ENCODE assay signal across 9 cellular contexts in the genomic region with DNA sequence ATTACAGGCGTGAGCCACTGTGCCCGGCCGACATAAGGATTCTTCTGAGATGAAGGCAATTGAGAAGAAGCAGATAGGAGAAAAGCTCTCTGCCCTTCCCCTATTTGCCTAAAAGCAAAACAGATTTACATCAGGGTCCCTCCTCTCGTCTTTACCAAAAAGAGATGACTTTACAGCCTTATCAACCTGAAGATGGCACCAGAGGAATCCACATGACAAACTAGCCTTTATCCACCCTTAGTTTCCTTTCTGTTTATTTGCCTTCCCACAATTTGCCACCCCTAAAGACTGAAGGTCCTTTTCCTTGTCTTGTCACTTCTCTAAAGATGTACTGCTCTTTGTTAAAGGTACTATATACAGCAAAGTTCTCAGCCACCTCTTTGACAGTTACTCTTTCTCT.
A peak's percentile ranks its signal among the peaks of the same experiment; 100 is the strongest.
DNase-seq lines count a peak whose midpoint lies in the region; ATAC-seq and TF ChIP-seq lines count a peak whose summit lies in the region.
"Had no signal": no experiment of that assay in that cellular context is flagged by ENCODE, and none has a peak within 500 bp of the region (broad histone marks: within the 10 kb centered on the region; RNA-seq: fewer than 3 reads in every experiment).

No MANE protein-coding gene starts in this region.

- H3K36me3 ChIP-seq in ascending aorta: no peaks in the 10 kb centered on the region
- H3K36me3 ChIP-seq: thyroid gland had no signal

- no peaks in the 10 kb centered on the region for H3K9me3 ChIP-seq in ascending aorta
- H3K9me3 ChIP-seq: thyroid gland had no signal

- intact Hi-C loops in ascending aorta (cut with DNase I): loop anchor here (10.0 kb wide), 1 partner anchor 496 kb away; no protein-coding TSS in a partner anchor

- no peaks in the 10 kb centered on the region for H3K4me1 ChIP-seq in ascending aorta
- H3K4me1 ChIP-seq: thyroid gland had no signal

- H3K27ac ChIP-seq in ascending aorta: no peak overlapping the region
- H3K27ac ChIP-seq: thyroid gland had no signal

- POLR2A ChIA-PET in AG04449 (lab: Yijun Ruan, JAX): no interaction called here

- TF ChIP-seq CTCF in AG04449 (IDR thresholded peaks at IDR 0.05; ENCODE audit: insufficient read depth, low read length, missing control alignments): peak; percentile 14
- TF ChIP-seq CTCF in GM13977 (IDR thresholded peaks at IDR 0.05; ENCODE audit: extremely low read depth, insufficient read depth, missing control alignments): peak; percentile 23
- peak; percentile 25 for TF ChIP-seq CTCF in fibroblast of villous mesenchyme (IDR thresholded peaks at IDR 0.05; ENCODE audit: insufficient read depth, low read depth, low read length)
- no peak for TF ChIP-seq CTCF in ascending aorta (IDR thresholded peaks at IDR 0.05)

- no peak for DNase-seq in AG04449 (ENCODE audit: low read depth, low spot score)
- DNase-seq in GM13977 (ENCODE audit: low spot score): peak; percentile 40
- DNase-seq in NCI-H69 (lab: John Stamatoyannopoulos, UW): peak; percentile 9
- no peak for DNase-seq in fibroblast of villous mesenchyme (ENCODE audit: low read depth)
- no peak for DNase-seq in ascending aorta (ENCODE audit: low spot score in 2 of 2)
- DNase-seq in NCI-H345 treated with DMSO at 0.1 percent for 48 hours (lab: John Stamatoyannopoulos, UW; ENCODE audit: unreplicated experiment): no peak
- DNase-seq: thyroid gland had no signal

- in situ Hi-C loops in GM13977 (cut with MboI; ENCODE audit: low pct_unique_long_range_greater_than_20kb, low sequenced_read_pairs, unreplicated experiment): loop anchor here (10.0 kb wide), 1 partner anchor 76 kb away; no protein-coding TSS in a partner anchor

- no peak overlapping the region for H3K4me3 ChIP-seq in AG04449 (ENCODE audit: low read depth, low read length)
- no peak overlapping the region for H3K4me3 ChIP-seq in fibroblast of villous mesenchyme (ENCODE audit: low read depth, low read length)
- H3K4me3 ChIP-seq in ascending aorta: no peak overlapping the region
- H3K4me3 ChIP-seq: thyroid gland had no signal

- H3K27me3 ChIP-seq in ascending aorta: no peaks in the 10 kb centered on the region
- H3K27me3 ChIP-seq: thyroid gland had no signal

- ATAC-seq in GM21447 (IDR thresholded peaks at IDR 0.05; ENCODE audit: unreplicated experiment) (no peak), HG03045 (IDR thresholded peaks at IDR 0.05; ENCODE audit: unreplicated experiment) (no peak)

- CTCF ChIA-PET in AG04449 (lab: Yijun Ruan, JAX): interaction anchor here (1.0 to 23.8 kb wide), 12 partner anchors 8 to 495 kb away, joined by 3 to 568 read pairs (median 10); no protein-coding TSS in a partner anchor

Comparison
In these comparisons a context has a peak if more than half of its experiments do, and no peak if none do; other contexts are left out.
1. DNase-seq: peak in GM13977 (single experiment) and NCI-H69 (single experiment); none in AG04449 (single experiment), fibroblast of villous mesenchyme (single experiment), ascending aorta (0 of 2) and NCI-H345 treated with DMSO at 0.1 percent for 48 hours (single experiment).
2. CTCF ChIP-seq: peak in AG04449 (single experiment), GM13977 (single experiment) and fibroblast of villous mesenchyme (single experiment); none in ascending aorta (0 of 3).